ENCODE assay signal across 8 cellular contexts in the genomic region with DNA sequence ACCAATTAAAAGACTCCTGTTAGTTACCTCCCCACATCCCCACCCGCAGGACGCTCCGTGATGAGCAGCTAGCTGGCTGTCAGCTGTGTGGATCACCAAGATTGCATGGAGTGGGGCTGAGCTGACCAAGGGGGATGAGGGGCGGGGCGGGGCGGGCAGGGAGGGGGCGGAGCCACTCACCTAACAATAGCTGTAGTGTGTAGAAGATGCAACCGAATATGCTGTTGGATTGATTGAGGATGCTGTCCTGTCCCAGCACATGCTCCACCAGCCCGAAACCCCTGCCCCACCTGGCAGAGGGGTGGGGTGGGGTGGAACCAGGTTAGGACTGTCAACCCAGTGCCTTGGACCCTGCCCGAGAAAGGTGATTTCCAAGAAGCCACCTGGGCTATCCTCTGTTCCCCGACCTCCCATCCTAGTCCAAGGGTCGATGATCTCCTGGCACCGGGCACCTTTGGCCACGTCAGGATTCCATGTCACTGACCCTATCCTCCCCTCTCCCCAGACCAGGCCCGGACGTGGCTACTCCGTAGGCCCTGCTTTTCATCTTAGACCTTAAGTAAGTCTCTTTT. TPM values are rescaled to one million over a fixed set of nuclear protein-coding genes. Genes with fewer than 3 reads are reported as not detected.
DNase-seq lines count a peak whose midpoint lies in the region; ATAC-seq lines count a peak whose summit lies in the region.

No MANE protein-coding gene starts in this region.

- no peak overlapping the region for H3K27ac Mint-ChIP-seq in activated T-cell treated with anti-CD3 and anti-CD28 coated beads, Interleukin-2, amount 50 U/mL, for 72 hours
- no peak overlapping the region for H3K27ac Mint-ChIP-seq in central memory CD8-positive, alpha-beta T cell (ENCODE audit: low read depth)
- no peak overlapping the region for H3K27ac Mint-ChIP-seq in memory B cell

- H3K4me1 Mint-ChIP-seq in activated T-cell treated with anti-CD3 and anti-CD28 coated beads, Interleukin-2, amount 50 U/mL, for 72 hours (ENCODE audit: low read depth): peaks cover 38% of the 10 kb centered on the region
- H3K4me1 Mint-ChIP-seq in central memory CD8-positive, alpha-beta T cell: peaks cover 27% of the 10 kb centered on the region
- H3K4me1 Mint-ChIP-seq in memory B cell: peaks cover 17% of the 10 kb centered on the region

- peak overlapping the region; percentile 98 for H3K4me3 Mint-ChIP-seq in activated T-cell treated with anti-CD3 and anti-CD28 coated beads, Interleukin-2, amount 50 U/mL, for 72 hours
- H3K4me3 Mint-ChIP-seq in central memory CD8-positive, alpha-beta T cell: peak overlapping the region; percentile 98
- H3K4me3 Mint-ChIP-seq in memory B cell: peak overlapping the region; percentile 28

- no peaks in the 10 kb centered on the region for H3K27me3 Mint-ChIP-seq in activated T-cell treated with anti-CD3 and anti-CD28 coated beads, Interleukin-2, amount 50 U/mL, for 72 hours (ENCODE audit: low read depth)
- H3K27me3 Mint-ChIP-seq in central memory CD8-positive, alpha-beta T cell: no peaks in the 10 kb centered on the region
- H3K27me3 Mint-ChIP-seq in memory B cell: no peaks in the 10 kb centered on the region

- no peak for DNase-seq in activated T-cell treated with anti-CD3 and anti-CD28 coated beads, Interleukin-2, amount 50 U/mL, for 72 hours
- DNase-seq in activated T-cell treated with anti-CD3 and anti-CD28 coated beads for 4 hours (no peak), NCI-H82 treated with DMSO at 0.1 percent for 48 hours (lab: John Stamatoyannopoulos, UW; ENCODE audit: unreplicated experiment) (peak; percentile 56), memory B cell (ENCODE audit: low spot score in 2 of 2) (no peak), NCI-H187 treated with DMSO at 0.1 percent for 48 hours (lab: John Stamatoyannopoulos, UW) (no peak)
- DNase-seq in central memory CD8-positive, alpha-beta T cell (ENCODE audit: low spot score in 2 of 2): no peak
- DNase-seq in activated naive CD4-positive, alpha-beta T cell treated with Interleukin-2 at 50 U/mL for 16 hours: no peak

- no peaks in the 10 kb centered on the region for H3K9me3 Mint-ChIP-seq in activated T-cell treated with anti-CD3 and anti-CD28 coated beads, Interleukin-2, amount 50 U/mL, for 72 hours
- H3K9me3 Mint-ChIP-seq in central memory CD8-positive, alpha-beta T cell: no peaks in the 10 kb centered on the region
- no peaks in the 10 kb centered on the region for H3K9me3 Mint-ChIP-seq in memory B cell

- no peak for ATAC-seq in activated T-cell treated with anti-CD3 and anti-CD28 coated beads, Interleukin-2, amount 50 U/mL, for 72 hours (replicated peaks in 1 of 2)
- no peak for ATAC-seq in central memory CD8-positive, alpha-beta T cell (replicated peaks; ENCODE audit: extremely low read depth, poor library complexity, severe bottlenecking)
- ATAC-seq in memory B cell (ENCODE audit: low read depth) (no peak), HG02588 (IDR thresholded peaks at IDR 0.05; ENCODE audit: unreplicated experiment) (no peak)

- no peaks in the 10 kb centered on the region for H3K36me3 Mint-ChIP-seq in activated T-cell treated with anti-CD3 and anti-CD28 coated beads, Interleukin-2, amount 50 U/mL, for 72 hours (ENCODE audit: insufficient read depth in 2 of 2)
- H3K36me3 Mint-ChIP-seq in central memory CD8-positive, alpha-beta T cell (ENCODE audit: insufficient read depth): peaks cover 6% of the 10 kb centered on the region
- H3K36me3 Mint-ChIP-seq in memory B cell: peaks cover 3% of the 10 kb centered on the region

RNA-seq across cellular contexts. Expression of a gene that starts 1.4 kb away (rescaled TPM):
- total RNA-seq in activated T-cell treated with anti-CD3 and anti-CD28 coated beads, Interleukin-2, amount 50 U/mL, for 72 hours: 10 to 100 TPM; 52.2 to 55.6 TPM

RNA-seq across cellular contexts. Expression of a gene that starts 4.5 kb away (rescaled TPM):
- total RNA-seq in activated T-cell treated with anti-CD3 and anti-CD28 coated beads, Interleukin-2, amount 50 U/mL, for 72 hours: 1 to 10 TPM; 6.2 to 7.7 TPM

RNA-seq across cellular contexts. Expression of a gene that starts 15.0 kb away (rescaled TPM):
- 10 to 100 TPM; 21.6 to 24.5 TPM for total RNA-seq in activated T-cell treated with anti-CD3 and anti-CD28 coated beads, Interleukin-2, amount 50 U/mL, for 72 hours

RNA-seq across cellular contexts. Expression of a gene that starts 19.0 kb away (rescaled TPM):
- total RNA-seq in activated T-cell treated with anti-CD3 and anti-CD28 coated beads, Interleukin-2, amount 50 U/mL, for 72 hours: 10 to 100 TPM; 23.0 to 24.1 TPM

RNA-seq across cellular contexts. Expression of a gene that starts 19.2 kb away (rescaled TPM):
- 1 to 10 TPM; 6.9 to 7.8 TPM for total RNA-seq in activated T-cell treated with anti-CD3 and anti-CD28 coated beads, Interleukin-2, amount 50 U/mL, for 72 hours

Comparison
In these comparisons a context has a peak if more than half of its experiments do, and no peak if none do; other contexts are left out.
1. H3K4me3 Mint-ChIP-seq: peak in every context shown above with its lines; median percentile 98 in activated T-cell treated with anti-CD3 and anti-CD28 coated beads, Interleukin-2, amount 50 U/mL, for 72 hours; 98 in central memory CD8-positive, alpha-beta T cell; 28 in memory B cell.